Comparison of ENCODE assay signal across 18 cellular contexts in the genomic region with DNA sequence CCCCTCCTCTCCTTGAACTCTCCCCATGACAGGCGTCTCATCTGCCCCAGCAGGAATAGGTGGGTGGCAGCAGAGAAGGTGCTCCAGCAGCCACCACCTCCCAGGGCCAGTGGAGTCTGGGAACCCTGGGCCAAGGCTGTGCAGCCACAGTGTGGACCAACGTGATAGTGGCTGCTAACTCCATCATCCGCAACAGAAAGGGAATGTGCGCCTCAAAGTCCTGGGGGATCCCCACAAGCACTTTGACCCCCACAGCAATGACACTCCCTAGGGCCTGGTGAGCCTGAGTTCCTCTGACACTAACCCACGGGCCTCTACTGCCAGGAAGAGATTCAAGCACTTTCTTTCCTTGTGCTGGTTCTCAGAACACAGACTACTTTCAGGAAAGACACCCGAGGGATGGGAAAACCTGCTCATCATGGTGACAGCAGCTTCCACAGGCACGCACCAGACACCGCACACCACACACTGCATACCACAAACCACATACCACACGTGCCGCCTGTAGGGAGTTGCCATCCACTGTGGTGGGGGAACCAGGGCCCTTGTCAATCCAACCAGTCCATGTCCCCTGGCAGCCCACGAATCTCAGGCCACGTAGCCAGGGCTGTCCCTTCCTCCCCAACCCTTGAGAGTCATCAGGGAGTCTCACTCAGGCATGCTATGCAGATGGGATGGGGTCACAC. TPM values are rescaled to one million over a fixed set of nuclear protein-coding genes. Genes with fewer than 3 reads are reported as not detected.
DNase-seq lines count a peak whose midpoint lies in the region; ATAC-seq and TF ChIP-seq lines count a peak whose summit lies in the region.
"Had no signal": no experiment of that assay in that cellular context is flagged by ENCODE, and none has a peak within 500 bp of the region (broad histone marks: within the 10 kb centered on the region; RNA-seq: fewer than 3 reads in every experiment).

No MANE protein-coding gene starts in this region.

- no peak for TF ChIP-seq POLR2A in testis (IDR thresholded peaks at IDR 0.05)
- no peak for TF ChIP-seq POLR2A in upper lobe of left lung (IDR thresholded peaks at IDR 0.05)

- 83% methylated on average over 12 of the region's 12 CpGs for WGBS in mesenchymal stem cell
- 71 to 72% methylated on average over 10 to 12 of the region's 12 CpGs for WGBS in testis, 2 donors
- 66 to 76% methylated on average over 9 to 12 of the region's 12 CpGs for WGBS in upper lobe of left lung, 2 donors

- H4K91ac ChIP-seq in mesenchymal stem cell (ENCODE audit: low read length) = peak overlapping the region; percentile 9

- H3K4ac ChIP-seq in mesenchymal stem cell (ENCODE audit: low read depth in 1 of 2, low read length in 2 of 2) = no peak overlapping the region

- no peak overlapping the region for H3K9ac ChIP-seq in mesenchymal stem cell (ENCODE audit: low read length)
- H3K9ac ChIP-seq: SK-N-SH had no signal

- no peak overlapping the region for H2BK5ac ChIP-seq in mesenchymal stem cell (ENCODE audit: low read depth, low read length, poor library complexity, severe bottlenecking)

- ATAC-seq in activated B cell treated with CpG ODN at 0.5 μM for 24 hours (ENCODE audit: low read depth) (no peak), HG03095 (IDR thresholded peaks at IDR 0.05; ENCODE audit: unreplicated experiment) (no peak), HG02840 (IDR thresholded peaks at IDR 0.05; ENCODE audit: low FRiP score, unreplicated experiment) (no peak), upper lobe of left lung (ENCODE audit: low FRiP score in 2 of 2) (no peak)
- ATAC-seq: heart left ventricle had no signal

- H3K4me3 Mint-ChIP-seq in CD4-positive, alpha-beta memory T cell = peak overlapping the region in 2 of 8 donors; percentile 32 to 59
- no peak overlapping the region for H3K4me3 Mint-ChIP-seq in activated B cell treated with CpG ODN at 0.5 μM for 24 hours

- no peak overlapping the region for H3K23ac ChIP-seq in mesenchymal stem cell (ENCODE audit: low read length in 2 of 2)

- peak; percentile 32 for DNase-seq in AG10803 (ENCODE audit: low read depth)
- DNase-seq in CD4-positive, alpha-beta memory T cell = no peak
- no peak for DNase-seq in activated B cell treated with CpG ODN at 0.5 μM for 24 hours
- no peak for DNase-seq in mesenchymal stem cell
- DNase-seq in testis = no peak
- DNase-seq in upper lobe of left lung = no peak
- DNase-seq: effector memory CD4-positive, alpha-beta T cell; heart left ventricle; MG63; NCI-H69; PC-9; SK-N-SH had no signal

- H2BK12ac ChIP-seq in mesenchymal stem cell (ENCODE audit: low read length in 2 of 2) = no peak overlapping the region

- H4K8ac ChIP-seq in mesenchymal stem cell (ENCODE audit: low read length) = no peak overlapping the region

- POLR2A ChIA-PET in CD4-positive, alpha-beta memory T cell (lab: Charles Lee; ENCODE audit: partially characterized antibody) = no interaction called here
- POLR2A ChIA-PET in activated B cell treated with CpG ODN at 0.5 μM for 24 hours (lab: Charles Lee) = no interaction called here

- CTCF ChIA-PET in CD4-positive, alpha-beta memory T cell (lab: Charles Lee; ENCODE audit: partially characterized antibody) = interaction anchor here (1.7 kb wide), 1 partner anchor 37 kb away, joined by 6 read pairs; the partner anchor contains the start of gene ESS2
- CTCF ChIA-PET in activated B cell treated with CpG ODN at 0.5 μM for 24 hours (lab: Charles Lee) = interaction anchor here (1.5 kb wide), 1 partner anchor 448 kb away, joined by 4 read pairs; no protein-coding TSS in a partner anchor

- no peak overlapping the region for H3K18ac ChIP-seq in mesenchymal stem cell (ENCODE audit: low read depth in 1 of 2, low read length in 2 of 2)

- no peaks in the 10 kb centered on the region for H3K9me3 Mint-ChIP-seq in CD4-positive, alpha-beta memory T cell
- no peaks in the 10 kb centered on the region for H3K9me3 Mint-ChIP-seq in activated B cell treated with CpG ODN at 0.5 μM for 24 hours

- no peaks in the 10 kb centered on the region for H3K9me3 ChIP-seq in CD4-positive, alpha-beta memory T cell (ENCODE audit: control insufficient read depth in 1 of 2, low read length in 2 of 2)
- no peaks in the 10 kb centered on the region for H3K9me3 ChIP-seq in mesenchymal stem cell (ENCODE audit: control insufficient read depth, low read length)
- H3K9me3 ChIP-seq in testis = no peaks in the 10 kb centered on the region
- no peaks in the 10 kb centered on the region for H3K9me3 ChIP-seq in upper lobe of left lung
- H3K9me3 ChIP-seq: heart left ventricle, MG63, neutrophil, SK-N-SH, thoracic aorta had no signal

- no peak overlapping the region for H3K4me3 ChIP-seq in AG10803 (ENCODE audit: low read length)
- H3K4me3 ChIP-seq in CD4-positive, alpha-beta memory T cell (ENCODE audit: low read length in 2 of 2) = no peak overlapping the region
- H3K4me3 ChIP-seq in mesenchymal stem cell (ENCODE audit: insufficient read depth in 1 of 2, low read depth in 1 of 2, low read length in 2 of 2) = no peak overlapping the region
- H3K4me3 ChIP-seq in testis = no peak overlapping the region
- no peak overlapping the region for H3K4me3 ChIP-seq in upper lobe of left lung
- H3K4me3 ChIP-seq: heart left ventricle, MG63, PC-9, thoracic aorta had no signal

- no peak overlapping the region for H3K4me2 ChIP-seq in mesenchymal stem cell (ENCODE audit: low read length, poor library complexity, severe bottlenecking)
- H3K4me2 ChIP-seq: PC-9, SK-N-SH had no signal

- intact Hi-C loops in CD4-positive, alpha-beta memory T cell (cut with micrococcal nuclease) = no loop called here
- intact Hi-C loops in activated B cell treated with CpG ODN at 0.5 μM for 24 hours (cut with micrococcal nuclease) = no loop called here
- intact Hi-C loops in testis (cut with DNase I; ENCODE audit: low total_unique reads) = no loop called here

- no peaks in the 10 kb centered on the region for H3K36me3 ChIP-seq in CD4-positive, alpha-beta memory T cell (ENCODE audit: insufficient read depth, low read length)
- peaks cover 2 to 32% of the 10 kb centered on the region in 2 experiments for H3K36me3 ChIP-seq in mesenchymal stem cell (ENCODE audit: control insufficient read depth in 1 of 2, insufficient read depth in 2 of 2, low read depth in 1 of 2, low read length in 2 of 2)
- H3K36me3 ChIP-seq in testis (ENCODE audit: low read depth, missing control alignments) = no peaks in the 10 kb centered on the region
- no peaks in the 10 kb centered on the region for H3K36me3 ChIP-seq in upper lobe of left lung
- H3K36me3 ChIP-seq: thoracic aorta had no signal

- peaks cover 0 to 3% of the 10 kb centered on the region in 2 donors for H3K36me3 Mint-ChIP-seq in CD4-positive, alpha-beta memory T cell
- H3K36me3 Mint-ChIP-seq in activated B cell treated with CpG ODN at 0.5 μM for 24 hours (ENCODE audit: low read depth) = peaks cover 3% of the 10 kb centered on the region

- H3K14ac ChIP-seq in mesenchymal stem cell (ENCODE audit: low read length in 2 of 2) = no peak overlapping the region

- H3K27me3 Mint-ChIP-seq in CD4-positive, alpha-beta memory T cell = no peaks in the 10 kb centered on the region
- H3K27me3 Mint-ChIP-seq in activated B cell treated with CpG ODN at 0.5 μM for 24 hours = no peaks in the 10 kb centered on the region

- no peaks in the 10 kb centered on the region for H3K79me1 ChIP-seq in mesenchymal stem cell (replicated peaks; ENCODE audit: low read length, poor library complexity, severe bottlenecking)

- H3K27ac ChIP-seq in CD4-positive, alpha-beta memory T cell (ENCODE audit: low read depth, low read length) = no peak overlapping the region
- H3K27ac ChIP-seq in mesenchymal stem cell (ENCODE audit: low read length, poor library complexity, severe bottlenecking) = no peak overlapping the region
- H3K27ac ChIP-seq in testis = no peak overlapping the region
- H3K27ac ChIP-seq in upper lobe of left lung = no peak overlapping the region
- H3K27ac ChIP-seq: heart left ventricle, neutrophil, PC-9, thoracic aorta had no signal

- H2AFZ ChIP-seq in mesenchymal stem cell (ENCODE audit: low read depth, low read length) = no peak overlapping the region
- H2AFZ ChIP-seq: PC-9 had no signal

- TF ChIP-seq EP300 in upper lobe of left lung (IDR thresholded peaks at IDR 0.05) = no peak

- H2BK120ac ChIP-seq in mesenchymal stem cell (ENCODE audit: low read depth, low read length) = no peak overlapping the region

- peaks cover 21% of the 10 kb centered on the region for H3K4me1 ChIP-seq in CD4-positive, alpha-beta memory T cell (ENCODE audit: insufficient read depth, low read length)
- H3K4me1 ChIP-seq in mesenchymal stem cell (ENCODE audit: control insufficient read depth, insufficient read depth, low read depth, low read length) (peaks cover 17% of the 10 kb centered on the region), testis (peaks cover 14% of the 10 kb centered on the region), upper lobe of left lung (peaks cover 10 to 24% (median 18%) of the 10 kb centered on the region in 4 donors)

- H3K27me3 ChIP-seq in CD4-positive, alpha-beta memory T cell (ENCODE audit: insufficient read depth, low read length) = no peaks in the 10 kb centered on the region
- H3K27me3 ChIP-seq in mesenchymal stem cell (ENCODE audit: control insufficient read depth in 1 of 2, insufficient read depth in 1 of 2, low read length in 2 of 2) (no peaks in the 10 kb centered on the region), testis (no peaks in the 10 kb centered on the region), upper lobe of left lung (no peaks in the 10 kb centered on the region)
- H3K27me3 ChIP-seq: heart left ventricle, MG63 had no signal

- no peak overlapping the region for H2BK15ac ChIP-seq in mesenchymal stem cell (ENCODE audit: low read depth, poor library complexity, severe bottlenecking)

- H3K4me1 Mint-ChIP-seq in CD4-positive, alpha-beta memory T cell = peaks cover 4 to 24% (median 14%) of the 10 kb centered on the region in 4 donors
- peaks cover 6% of the 10 kb centered on the region for H3K4me1 Mint-ChIP-seq in activated B cell treated with CpG ODN at 0.5 μM for 24 hours

- TF ChIP-seq CTCF in AG10803 (conservative IDR thresholded peaks at IDR 0.05; ENCODE audit: low read length) (no peak), activated B cell treated with CpG ODN at 0.5 μM for 24 hours (IDR thresholded peaks at IDR 0.05) (no peak), testis (IDR thresholded peaks at IDR 0.05) (no peak), upper lobe of left lung (IDR thresholded peaks at IDR 0.05) (no peak)

- peak overlapping the region in 5 of 7 donors; percentile 38 to 68 (median 59) for H3K27ac Mint-ChIP-seq in CD4-positive, alpha-beta memory T cell
- H3K27ac Mint-ChIP-seq in activated B cell treated with CpG ODN at 0.5 μM for 24 hours = peak overlapping the region; percentile 30

- no peak overlapping the region for H2AK5ac ChIP-seq in mesenchymal stem cell (ENCODE audit: low read length, severe bottlenecking)

RNA-seq across cellular contexts. Expression of gene SLC25A1, which starts 3.4 kb away (rescaled TPM):
- total RNA-seq in CD4-positive, alpha-beta memory T cell = 10 to 100 TPM; 39.0 to 40.7 TPM
- 10 to 100 TPM; 35.5 to 64.9 TPM for polyA plus RNA-seq in CD4-positive, alpha-beta memory T cell
- total RNA-seq in activated B cell treated with CpG ODN at 0.5 μM for 24 hours = 44.2 and 44.6 TPM in 2 replicates
- polyA plus RNA-seq in mesenchymal stem cell (2013, experiment 1 of 2) = 119 TPM
- polyA plus RNA-seq in mesenchymal stem cell (2013, experiment 2 of 2) = 117 TPM
- 10 to 100 TPM; 61.7 to 64.9 TPM for total RNA-seq in testis
- polyA plus RNA-seq in testis (ENCODE audit: insufficient read depth, low read depth, low replicate concordance) = 56.0 TPM
- 10 to 100 TPM; 26.2 to 82.1 (median 71.5) TPM for total RNA-seq in upper lobe of left lung

RNA-seq across cellular contexts. Expression of gene GSC2, which starts 31.8 kb away (rescaled TPM):
- not detected for total RNA-seq in CD4-positive, alpha-beta memory T cell
- not detected for polyA plus RNA-seq in CD4-positive, alpha-beta memory T cell
- not detected in 2 replicates for total RNA-seq in activated B cell treated with CpG ODN at 0.5 μM for 24 hours
- polyA plus RNA-seq in mesenchymal stem cell (2013, experiment 1 of 2) = not detected
- polyA plus RNA-seq in mesenchymal stem cell (2013, experiment 2 of 2) = not detected
- total RNA-seq in testis = 10 to 100 TPM; 15.3 to 16.0 TPM
- 2.3 TPM for polyA plus RNA-seq in testis (ENCODE audit: insufficient read depth, low read depth, low replicate concordance)
- not detected for total RNA-seq in upper lobe of left lung
- total RNA-seq: cardiac septum, heart left ventricle, PC-9, thoracic aorta had no signal
- polyA plus RNA-seq: heart left ventricle, keratinocyte, SK-N-SH had no signal

RNA-seq across cellular contexts. Expression of gene ESS2, which starts 37.5 kb away (rescaled TPM):
- total RNA-seq in CD4-positive, alpha-beta memory T cell = 10 to 100 TPM; 16.9 to 17.1 TPM
- 10 to 100 TPM in 1 of 2 donors, 1 to 10 TPM in 1; 5.5 to 14.2 TPM for polyA plus RNA-seq in CD4-positive, alpha-beta memory T cell
- total RNA-seq in activated B cell treated with CpG ODN at 0.5 μM for 24 hours = 14.9 and 17.2 TPM in 2 replicates
- polyA plus RNA-seq in mesenchymal stem cell (2013, experiment 1 of 2) = 11.9 TPM
- polyA plus RNA-seq in mesenchymal stem cell (2013, experiment 2 of 2) = 11.8 TPM
- total RNA-seq in testis = 10 to 100 TPM; 27.4 to 38.0 TPM
- polyA plus RNA-seq in testis (ENCODE audit: insufficient read depth, low read depth, low replicate concordance) = 42.9 TPM
- 10 to 100 TPM; 13.7 to 21.3 (median 16.6) TPM for total RNA-seq in upper lobe of left lung

RNA-seq across cellular contexts. Expression of gene TSSK2, which starts 50.8 kb away (rescaled TPM):
- total RNA-seq in CD4-positive, alpha-beta memory T cell = not detected
- polyA plus RNA-seq in CD4-positive, alpha-beta memory T cell = not detected
- 0.13 TPM in 1 of 2 replicates, not detected in the other for total RNA-seq in activated B cell treated with CpG ODN at 0.5 μM for 24 hours
- not detected for polyA plus RNA-seq in mesenchymal stem cell (2013, experiment 1 of 2)
- polyA plus RNA-seq in mesenchymal stem cell (2013, experiment 2 of 2) = not detected
- total RNA-seq in testis = 100 to 1,000 TPM in 1 of 2 donors, 10 to 100 TPM in 1; 66.0 to 188 TPM
- 205 TPM for polyA plus RNA-seq in testis (ENCODE audit: insufficient read depth, low read depth, low replicate concordance)
- total RNA-seq in upper lobe of left lung = not detected
- total RNA-seq: cardiac septum, PC-9, thoracic aorta had no signal
- polyA plus RNA-seq: keratinocyte, SK-N-SH had no signal

RNA-seq across cellular contexts. Expression of gene DGCR2, which starts 59.7 kb away (rescaled TPM):
- 10 to 100 TPM; 61.3 to 66.7 TPM for total RNA-seq in CD4-positive, alpha-beta memory T cell
- 10 to 100 TPM; 33.1 to 52.0 TPM for polyA plus RNA-seq in CD4-positive, alpha-beta memory T cell
- 29.3 and 33.2 TPM in 2 replicates for total RNA-seq in activated B cell treated with CpG ODN at 0.5 μM for 24 hours
- polyA plus RNA-seq in mesenchymal stem cell (2013, experiment 1 of 2) = 30.8 TPM
- 29.3 TPM for polyA plus RNA-seq in mesenchymal stem cell (2013, experiment 2 of 2)
- 100 to 1,000 TPM in 1 of 2 donors, 10 to 100 TPM in 1; 89.5 to 106 TPM for total RNA-seq in testis
- polyA plus RNA-seq in testis (ENCODE audit: insufficient read depth, low read depth, low replicate concordance) = 64.6 TPM
- total RNA-seq in upper lobe of left lung = 100 to 1,000 TPM in 1 of 6 donors, 10 to 100 TPM in 5; 65.9 to 101 (median 89.9) TPM

Comparison
In these comparisons a context has a peak if more than half of its experiments do, and no peak if none do; other contexts are left out.
1. RNA of gene GSC2, which starts 31.8 kb away (total RNA-seq): 15.3 to 16.0 TPM in testis; not detected in CD4-positive, alpha-beta memory T cell, not detected in activated B cell treated with CpG ODN at 0.5 μM for 24 hours and not detected in upper lobe of left lung; every median in the first group is over 10 times any median in the second.